ENCODE assay signal across 18 cellular contexts in the genomic region with DNA sequence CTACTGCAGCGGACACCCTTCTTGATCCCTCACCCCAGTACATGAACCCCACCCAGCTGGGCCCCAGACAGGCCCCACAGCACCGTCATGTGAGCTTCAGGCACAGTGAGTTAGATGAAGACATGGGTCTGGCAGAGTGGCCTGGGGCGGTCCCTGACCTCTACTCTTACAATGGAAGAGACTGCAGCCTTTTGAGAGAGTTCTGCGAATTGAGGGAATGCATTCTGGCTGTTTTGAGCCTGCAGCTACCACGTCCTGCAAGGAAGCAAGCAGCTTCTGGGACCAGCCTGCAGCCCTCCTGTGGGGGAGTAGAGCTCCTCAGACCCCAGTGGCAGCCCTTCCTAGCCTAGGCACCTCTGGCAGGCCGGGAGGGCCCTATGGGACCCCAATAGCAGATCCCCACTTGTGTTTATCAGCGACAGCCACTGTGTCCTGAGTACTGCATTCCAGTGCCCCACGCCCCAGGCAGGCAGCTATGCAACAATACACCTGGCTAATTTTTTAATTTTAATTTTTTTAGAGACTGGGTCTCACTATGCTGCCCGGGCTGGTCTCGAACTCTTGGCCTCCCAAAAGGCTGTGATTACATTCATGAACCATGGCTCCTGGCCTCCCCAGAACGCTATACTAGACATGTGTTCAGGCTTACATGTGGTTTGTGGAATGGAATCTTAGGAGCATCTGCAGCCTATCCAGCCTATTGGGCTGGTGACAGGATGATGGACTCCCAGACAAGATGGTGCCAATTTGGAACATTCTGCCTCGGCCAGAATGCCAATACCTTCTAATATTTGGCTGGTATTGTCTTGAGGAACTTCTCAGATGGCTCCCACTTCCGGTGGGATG. TPM values are rescaled to one million over a fixed set of nuclear protein-coding genes. Genes with fewer than 3 reads are reported as not detected.
DNase-seq lines count a peak whose midpoint lies in the region; ATAC-seq and TF ChIP-seq lines count a peak whose summit lies in the region.
"Had no signal": no experiment of that assay in that cellular context is flagged by ENCODE, and none has a peak within 500 bp of the region (broad histone marks: within the 10 kb centered on the region; RNA-seq: fewer than 3 reads in every experiment).

No MANE protein-coding gene starts in this region.

- no peak for TF ChIP-seq CTCF in nephron (IDR thresholded peaks at IDR 0.05; ENCODE audit: unreplicated experiment in 3 of 3)
- no peak for TF ChIP-seq CTCF in type B pancreatic cell (conservative IDR thresholded peaks at IDR 0.05)

- no peak for TF ChIP-seq POLR2A in erythroblast (IDR thresholded peaks at IDR 0.05; ENCODE audit: low read length)

- no peak overlapping the region for H3K4me3 ChIP-seq in right cardiac atrium (ENCODE audit: low read length)
- H3K4me3 ChIP-seq: mucosa of descending colon had no signal

- intact Hi-C loops in right cardiac atrium (cut with DNase I) (no loop called here), Right ventricle myocardium inferior (cut with DNase I) (no loop called here)

- peak; percentile 4 to 5 for ATAC-seq in right cardiac atrium
- ATAC-seq in Right ventricle myocardium inferior: no peak
- ATAC-seq in activated T-cell treated with anti-CD3 and anti-CD28 coated beads, Interleukin-2, amount 50 U/mL, for 4 hours: no peak
- no peak for ATAC-seq in HG03378 (IDR thresholded peaks at IDR 0.05; ENCODE audit: unreplicated experiment)

- H3K27me3 Mint-ChIP-seq in nephron (ENCODE audit: low read depth): peaks cover 29% of the 10 kb centered on the region
- H3K27me3 Mint-ChIP-seq in type B pancreatic cell: peaks cover 8% of the 10 kb centered on the region
- peaks cover 35% of the 10 kb centered on the region for H3K27me3 Mint-ChIP-seq in activated T-cell treated with anti-CD3 and anti-CD28 coated beads, Interleukin-2, amount 50 U/mL, for 4 hours (ENCODE audit: low read depth)

- DNase-seq in right cardiac atrium (peak in 1 of 3 donors; percentile 56), Right ventricle myocardium inferior (ENCODE audit: missing footprints) (no peak), erythroblast (lab: John Stamatoyannopoulos, UW) (peak; percentile 41 to 52), type B pancreatic cell (ENCODE audit: extremely low spot score, unreplicated experiment) (no peak), ecto neural progenitor cell (ENCODE audit: low spot score) (no peak)
- no peak for DNase-seq in activated T-cell treated with anti-CD3 and anti-CD28 coated beads, Interleukin-2, amount 50 U/mL, for 4 hours
- DNase-seq: ACHN; activated effector memory CD4-positive, alpha-beta T cell treated with Interleukin-2 at 50 U/mL for 16 hours; effector memory CD4-positive, alpha-beta T cell; kidney; NCI-H1694 treated with DMSO at 0.1 percent for 48 hours; OCI-M1 had no signal

- WGBS in right cardiac atrium: 73% methylated on average over 13 of the region's 13 CpGs

- H3K27ac ChIP-seq in right cardiac atrium (ENCODE audit: low read length): no peak overlapping the region
- H3K27ac ChIP-seq: breast epithelium, prostate gland, VCaP had no signal

- H3K4me3 Mint-ChIP-seq in nephron (peak overlapping the region in 2 of 3 experiments; percentile 8 to 68), type B pancreatic cell (peak overlapping the region; percentile 71)
- H3K4me3 Mint-ChIP-seq in activated T-cell treated with anti-CD3 and anti-CD28 coated beads, Interleukin-2, amount 50 U/mL, for 4 hours: no peak overlapping the region

- H3K27ac Mint-ChIP-seq in nephron (no peak overlapping the region), type B pancreatic cell (peak overlapping the region; percentile 31)

- H3K27me3 ChIP-seq in right cardiac atrium (ENCODE audit: control insufficient read depth, insufficient read depth): no peaks in the 10 kb centered on the region
- H3K27me3 ChIP-seq: breast epithelium had no signal

- H3K4me1 ChIP-seq in right cardiac atrium (ENCODE audit: control insufficient read depth, insufficient read depth, low read length): peaks cover 1% of the 10 kb centered on the region

- H3K36me3 Mint-ChIP-seq in nephron (ENCODE audit: low read depth) (no peaks in the 10 kb centered on the region), type B pancreatic cell (no peaks in the 10 kb centered on the region)
- no peaks in the 10 kb centered on the region for H3K36me3 Mint-ChIP-seq in activated T-cell treated with anti-CD3 and anti-CD28 coated beads, Interleukin-2, amount 50 U/mL, for 4 hours (ENCODE audit: insufficient read depth)

- H3K4me1 Mint-ChIP-seq in nephron (peaks cover 21% of the 10 kb centered on the region), type B pancreatic cell (ENCODE audit: unreplicated experiment) (peaks cover 7% of the 10 kb centered on the region)
- no peaks in the 10 kb centered on the region for H3K4me1 Mint-ChIP-seq in activated T-cell treated with anti-CD3 and anti-CD28 coated beads, Interleukin-2, amount 50 U/mL, for 4 hours (ENCODE audit: low read depth)

- H3K9me3 ChIP-seq in right cardiac atrium (ENCODE audit: control insufficient read depth, low read length): no peaks in the 10 kb centered on the region
- H3K9me3 ChIP-seq: breast epithelium, mucosa of descending colon, prostate gland had no signal

- H3K9me3 Mint-ChIP-seq in nephron (no peaks in the 10 kb centered on the region), type B pancreatic cell (no peaks in the 10 kb centered on the region)
- H3K9me3 Mint-ChIP-seq in activated T-cell treated with anti-CD3 and anti-CD28 coated beads, Interleukin-2, amount 50 U/mL, for 4 hours: no peaks in the 10 kb centered on the region

RNA-seq across cellular contexts. Expression of gene SLC7A4, which starts 0.7 kb away (rescaled TPM):
- total RNA-seq in right cardiac atrium (1 to 10 TPM in 2 of 4 donors, under 1 TPM in 2; 0.33 to 1.9 (median 0.77) TPM), Right ventricle myocardium inferior (0.51 TPM), type B pancreatic cell (ENCODE audit: low replicate concordance) (3.3 and 6.7 TPM in 2 replicates)
- polyA plus RNA-seq in right cardiac atrium: 0.59 TPM
- under 1 TPM in 2 of 3 donors, not detected in 1; 0.10 to 0.13 TPM for total RNA-seq in activated T-cell treated with anti-CD3 and anti-CD28 coated beads, Interleukin-2, amount 50 U/mL, for 4 hours

RNA-seq across cellular contexts. Expression of gene LRRC74B, which starts 12.7 kb away (rescaled TPM):
- total RNA-seq in right cardiac atrium (not detected), Right ventricle myocardium inferior (not detected), type B pancreatic cell (ENCODE audit: low replicate concordance) (0.65 TPM in 1 of 2 replicates, not detected in the other)
- not detected for polyA plus RNA-seq in right cardiac atrium
- total RNA-seq in activated T-cell treated with anti-CD3 and anti-CD28 coated beads, Interleukin-2, amount 50 U/mL, for 4 hours: not detected
- total RNA-seq: breast epithelium, kidney had no signal

RNA-seq across cellular contexts. Expression of gene P2RX6, which starts 18.1 kb away (rescaled TPM):
- 1 to 10 TPM; 1.7 to 6.7 (median 4.8) TPM for total RNA-seq in right cardiac atrium
- 2.1 TPM for polyA plus RNA-seq in right cardiac atrium
- total RNA-seq in Right ventricle myocardium inferior: 2.8 TPM
- total RNA-seq in type B pancreatic cell (ENCODE audit: low replicate concordance): 0.71 and 2.8 TPM in 2 replicates
- total RNA-seq in activated T-cell treated with anti-CD3 and anti-CD28 coated beads, Interleukin-2, amount 50 U/mL, for 4 hours: under 1 TPM in 1 of 3 donors, not detected in 2; 0.13 TPM

RNA-seq across cellular contexts. Expression of gene THAP7, which starts 31.1 kb away (rescaled TPM):
- total RNA-seq in right cardiac atrium: 10 to 100 TPM; 23.2 to 25.2 (median 23.8) TPM
- polyA plus RNA-seq in right cardiac atrium: 38.2 TPM
- 17.0 TPM for total RNA-seq in Right ventricle myocardium inferior
- total RNA-seq in type B pancreatic cell (ENCODE audit: low replicate concordance): 16.9 and 26.4 TPM in 2 replicates
- total RNA-seq in activated T-cell treated with anti-CD3 and anti-CD28 coated beads, Interleukin-2, amount 50 U/mL, for 4 hours: 10 to 100 TPM; 53.6 to 55.0 (median 53.6) TPM

RNA-seq across cellular contexts. Expression of gene LZTR1, which starts 51.0 kb away (rescaled TPM):
- total RNA-seq in right cardiac atrium (10 to 100 TPM; 28.3 to 33.2 (median 31.1) TPM), Right ventricle myocardium inferior (24.3 TPM), type B pancreatic cell (ENCODE audit: low replicate concordance) (60.3 and 102 TPM in 2 replicates)
- 20.4 TPM for polyA plus RNA-seq in right cardiac atrium
- total RNA-seq in activated T-cell treated with anti-CD3 and anti-CD28 coated beads, Interleukin-2, amount 50 U/mL, for 4 hours: 10 to 100 TPM; 82.4 to 96.6 (median 84.7) TPM

Comparison
In these comparisons a context has a peak if more than half of its experiments do, and no peak if none do; other contexts are left out.
1. ATAC-seq: peak in right cardiac atrium (2 of 2); none in Right ventricle myocardium inferior (single experiment), activated T-cell treated with anti-CD3 and anti-CD28 coated beads, Interleukin-2, amount 50 U/mL, for 4 hours (0 of 2) and HG03378 (single experiment).
2. DNase-seq: peak in erythroblast (2 of 2); none in Right ventricle myocardium inferior (single experiment), type B pancreatic cell (single experiment), activated T-cell treated with anti-CD3 and anti-CD28 coated beads, Interleukin-2, amount 50 U/mL, for 4 hours (single experiment) and ecto neural progenitor cell (single experiment).